ENCODE assay signal across 12 cellular contexts in the genomic region with DNA sequence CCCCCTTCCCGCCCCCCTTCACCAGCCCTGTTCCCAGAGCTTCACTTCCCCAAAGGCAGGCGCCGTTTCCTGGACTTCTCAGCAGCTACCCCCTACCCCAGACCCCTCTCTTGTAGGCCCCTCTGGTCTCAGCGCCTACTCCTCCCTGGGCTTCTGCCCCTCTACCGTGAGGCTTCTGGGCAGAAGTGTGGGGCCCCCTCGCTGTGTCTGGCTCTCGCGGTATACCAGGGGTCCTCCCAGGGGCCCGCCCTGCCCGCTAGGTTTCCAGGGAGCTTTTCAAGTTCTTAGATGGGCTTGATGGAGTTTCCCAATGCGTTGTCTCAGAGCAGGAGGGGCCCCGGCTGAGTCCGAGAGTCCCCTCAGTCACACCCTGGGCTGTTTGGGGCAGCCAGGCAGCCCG.
DNase-seq lines count a peak whose midpoint lies in the region; ATAC-seq and TF ChIP-seq lines count a peak whose summit lies in the region.
"Had no signal": no experiment of that assay in that cellular context is flagged by ENCODE, and none has a peak within 500 bp of the region (broad histone marks: within the 10 kb centered on the region; RNA-seq: fewer than 3 reads in every experiment).

No MANE protein-coding gene starts in this region.

- H3K27ac ChIP-seq in adipose tissue (ENCODE audit: low read depth, low read length) (peak overlapping the region; percentile 68), lung (ENCODE audit: low read depth in 1 of 2, low read length in 1 of 2) (peak overlapping the region; percentile 2 to 37), stomach smooth muscle (ENCODE audit: low read length) (peak overlapping the region; percentile 80)

- DNase-seq in activated CD4-positive, alpha-beta T cell treated with anti-CD3 and anti-CD28 coated beads, Interleukin-2, amount 10 ng/mL, durations not matched to agents 7 days and 5 days = no peak
- no peak for DNase-seq in activated CD4-positive, alpha-beta T cell treated with anti-CD3 and anti-CD28 coated beads for 36 hours
- no peak for DNase-seq in lung (ENCODE audit: low spot score)
- no peak for DNase-seq in NCI-H2227 (lab: John Stamatoyannopoulos, UW; ENCODE audit: unreplicated experiment)
- no peak for DNase-seq in KG1 (lab: John Stamatoyannopoulos, UW)
- no peak for DNase-seq in ecto neural progenitor cell (ENCODE audit: low spot score)
- DNase-seq: activated naive CD4-positive, alpha-beta T cell treated with anti-CD3 and anti-CD28 coated beads for 36 hours; dorsolateral prefrontal cortex; hippocampal formation; stimulated activated CD4-positive, alpha-beta T cell treated with anti-CD3 and anti-CD28 coated beads, Interleukin-15, amount 100 ng/mL, for 24 hours had no signal

- intact Hi-C loops in activated CD4-positive, alpha-beta T cell treated with anti-CD3 and anti-CD28 coated beads for 36 hours (cut with DNase I, micrococcal nuclease) = loop anchor here in 1 of 2 experiments (2.0 kb wide), 1 partner anchor 13 kb away; no protein-coding TSS in a partner anchor

- 59 to 93% (median 65%) methylated on average over 14 of the region's 14 CpGs for WGBS in adipose tissue, 3 donors
- 56 to 70% methylated on average over 13 to 14 of the region's 14 CpGs for WGBS in lung, 2 donors

- H3K4me3 Mint-ChIP-seq in activated CD4-positive, alpha-beta T cell treated with anti-CD3 and anti-CD28 coated beads, Interleukin-2, amount 10 ng/mL, durations not matched to agents 7 days and 5 days = no peak overlapping the region
- no peak overlapping the region for H3K4me3 Mint-ChIP-seq in activated CD4-positive, alpha-beta T cell treated with anti-CD3 and anti-CD28 coated beads for 36 hours
- H3K4me3 Mint-ChIP-seq: activated naive CD4-positive, alpha-beta T cell treated with anti-CD3 and anti-CD28 coated beads for 36 hours had no signal

- peak overlapping the region in 1 of 2 donors; percentile 36 for H3K9ac ChIP-seq in stomach smooth muscle (ENCODE audit: low read length in 2 of 2)

- no peak for TF ChIP-seq CTCF in lung (IDR thresholded peaks at IDR 0.05; ENCODE audit: control extremely low read depth, extremely low read depth)

- H3K36me3 Mint-ChIP-seq in activated CD4-positive, alpha-beta T cell treated with anti-CD3 and anti-CD28 coated beads, Interleukin-2, amount 10 ng/mL, durations not matched to agents 7 days and 5 days (ENCODE audit: low read depth) = peaks cover 64% of the 10 kb centered on the region
- H3K36me3 Mint-ChIP-seq in activated CD4-positive, alpha-beta T cell treated with anti-CD3 and anti-CD28 coated beads for 36 hours (ENCODE audit: low read depth) = no peaks in the 10 kb centered on the region

- no peaks in the 10 kb centered on the region for H3K27me3 ChIP-seq in lung (ENCODE audit: control insufficient read depth, insufficient read depth)
- no peaks in the 10 kb centered on the region for H3K27me3 ChIP-seq in stomach smooth muscle (ENCODE audit: control insufficient read depth in 1 of 2, insufficient read depth in 2 of 2, low read length in 2 of 2)
- H3K27me3 ChIP-seq: dorsolateral prefrontal cortex had no signal

- ATAC-seq in activated CD4-positive, alpha-beta T cell treated with anti-CD3 and anti-CD28 coated beads for 36 hours = no peak
- no peak for ATAC-seq in lung (ENCODE audit: insufficient read depth, low FRiP score)

- H3K36me3 ChIP-seq in lung (ENCODE audit: control insufficient read depth in 2 of 2, insufficient read depth in 2 of 2, low read length in 2 of 2) = peaks cover 0 to 6% of the 10 kb centered on the region in 2 donors
- H3K36me3 ChIP-seq in stomach smooth muscle (ENCODE audit: control insufficient read depth in 2 of 2, insufficient read depth in 2 of 2, low read length in 2 of 2) = peaks cover 0 to 3% of the 10 kb centered on the region in 2 donors

- CTCF ChIA-PET in activated CD4-positive, alpha-beta T cell treated with anti-CD3 and anti-CD28 coated beads, Interleukin-2, amount 10 ng/mL, durations not matched to agents 7 days and 5 days (lab: Charles Lee) = interaction anchor here (0.7 to 3.2 kb wide), 4 partner anchors 13 to 114 kb away, joined by 3 to 16 read pairs (median 3); no protein-coding TSS in a partner anchor
- CTCF ChIA-PET in activated CD4-positive, alpha-beta T cell treated with anti-CD3 and anti-CD28 coated beads for 36 hours (lab: Charles Lee) = interaction anchor here (0.9 to 6.6 kb wide), 2 partner anchors 13 to 75 kb away, joined by 3 to 66 read pairs; no protein-coding TSS in a partner anchor

- H3K9me3 Mint-ChIP-seq in activated CD4-positive, alpha-beta T cell treated with anti-CD3 and anti-CD28 coated beads, Interleukin-2, amount 10 ng/mL, durations not matched to agents 7 days and 5 days = no peaks in the 10 kb centered on the region
- no peaks in the 10 kb centered on the region for H3K9me3 Mint-ChIP-seq in activated CD4-positive, alpha-beta T cell treated with anti-CD3 and anti-CD28 coated beads for 36 hours (ENCODE audit: low read depth)
- H3K9me3 Mint-ChIP-seq: activated naive CD4-positive, alpha-beta T cell treated with anti-CD3 and anti-CD28 coated beads for 36 hours had no signal

- H3K4me1 Mint-ChIP-seq in activated CD4-positive, alpha-beta T cell treated with anti-CD3 and anti-CD28 coated beads, Interleukin-2, amount 10 ng/mL, durations not matched to agents 7 days and 5 days = peaks cover 89% of the 10 kb centered on the region
- peaks cover 81% of the 10 kb centered on the region for H3K4me1 Mint-ChIP-seq in activated CD4-positive, alpha-beta T cell treated with anti-CD3 and anti-CD28 coated beads for 36 hours

- H3K27ac Mint-ChIP-seq in activated CD4-positive, alpha-beta T cell treated with anti-CD3 and anti-CD28 coated beads, Interleukin-2, amount 10 ng/mL, durations not matched to agents 7 days and 5 days = peak overlapping the region; percentile 75
- no peak overlapping the region for H3K27ac Mint-ChIP-seq in activated CD4-positive, alpha-beta T cell treated with anti-CD3 and anti-CD28 coated beads for 36 hours
- H3K27ac Mint-ChIP-seq: activated naive CD4-positive, alpha-beta T cell treated with anti-CD3 and anti-CD28 coated beads for 36 hours had no signal

- H3K4me3 ChIP-seq in lung = no peak overlapping the region
- peak overlapping the region in 1 of 2 donors; percentile 58 for H3K4me3 ChIP-seq in stomach smooth muscle (ENCODE audit: low read length in 2 of 2)

- H3K9me3 ChIP-seq in lung (ENCODE audit: control insufficient read depth in 2 of 2, insufficient read depth in 1 of 2, low read length in 1 of 2) = no peaks in the 10 kb centered on the region
- no peaks in the 10 kb centered on the region for H3K9me3 ChIP-seq in stomach smooth muscle (ENCODE audit: control insufficient read depth in 2 of 2, low read length in 2 of 2)

- H3K4me1 ChIP-seq in lung (ENCODE audit: control insufficient read depth in 2 of 2, insufficient read depth in 2 of 2, low read length in 2 of 2) (peaks cover 40 to 68% of the 10 kb centered on the region in 2 donors), stomach smooth muscle (ENCODE audit: control insufficient read depth, insufficient read depth, low read length) (peaks cover 93% of the 10 kb centered on the region)

- POLR2A ChIA-PET in activated CD4-positive, alpha-beta T cell treated with anti-CD3 and anti-CD28 coated beads, Interleukin-2, amount 10 ng/mL, durations not matched to agents 7 days and 5 days (lab: Charles Lee) = no interaction called here
- POLR2A ChIA-PET in activated CD4-positive, alpha-beta T cell treated with anti-CD3 and anti-CD28 coated beads for 36 hours (lab: Charles Lee) = interaction anchor here (0.6 kb wide), 1 partner anchor 70 kb away, joined by 3 read pairs; no protein-coding TSS in a partner anchor

- no peaks in the 10 kb centered on the region for H3K27me3 Mint-ChIP-seq in activated CD4-positive, alpha-beta T cell treated with anti-CD3 and anti-CD28 coated beads, Interleukin-2, amount 10 ng/mL, durations not matched to agents 7 days and 5 days
- no peaks in the 10 kb centered on the region for H3K27me3 Mint-ChIP-seq in activated CD4-positive, alpha-beta T cell treated with anti-CD3 and anti-CD28 coated beads for 36 hours

Comparison
In these comparisons a context has a peak if more than half of its experiments do, and no peak if none do; other contexts are left out.
1. H3K27ac ChIP-seq: peak in every context shown above with its lines; median percentile 80 in stomach smooth muscle; 68 in adipose tissue; 20 in lung.